ENCODE assay signal across 11 cellular contexts in genomic region chrX:154727418-154728323, GRCh38. TPM values are rescaled to one million over a fixed set of nuclear protein-coding genes. Genes with fewer than 3 reads are reported as not detected.
DNase-seq lines count a peak whose midpoint lies in the region; TF ChIP-seq lines count a peak whose summit lies in the region.
"Had no signal": no experiment of that assay in that cellular context is flagged by ENCODE, and none has a peak within 500 bp of the region (broad histone marks: within the 10 kb centered on the region; RNA-seq: fewer than 3 reads in every experiment).

No MANE protein-coding gene starts in this region.

- H2BK12ac ChIP-seq in neuronal stem cell (ENCODE audit: low read length) = no peak overlapping the region

- H3K9me3 Mint-ChIP-seq in CD14-positive monocyte (peaks cover 0 to 3% (median 0%) of the 10 kb centered on the region in 7 donors), nephron (peaks cover 11% of the 10 kb centered on the region)
- no peaks in the 10 kb centered on the region for H3K9me3 Mint-ChIP-seq in T-helper 2 cell treated with Interferon-gamma antibody and Interleukin-4, amounts not matched to agents 5 μg/mL and 100 μg/mL, for 36 hours

- H2BK5ac ChIP-seq in neuronal stem cell (ENCODE audit: low read length) = no peak overlapping the region

- no peak overlapping the region for H3K14ac ChIP-seq in neuronal stem cell (ENCODE audit: low read length)

- H3K36me3 Mint-ChIP-seq in CD14-positive monocyte (peaks cover 9 to 14% of the 10 kb centered on the region in 2 donors), nephron (ENCODE audit: low read depth) (no peaks in the 10 kb centered on the region)
- peaks cover 26% of the 10 kb centered on the region for H3K36me3 Mint-ChIP-seq in T-helper 2 cell treated with Interferon-gamma antibody and Interleukin-4, amounts not matched to agents 5 μg/mL and 100 μg/mL, for 36 hours (ENCODE audit: low read depth)

- no peak overlapping the region for H2BK15ac ChIP-seq in neuronal stem cell (ENCODE audit: low read length)

- intact Hi-C loops in CD14-positive monocyte (cut with micrococcal nuclease) = no loop called here

- TF ChIP-seq CTCF in CD14-positive monocyte (IDR thresholded peaks at IDR 0.05) (no peak), RWPE1 (conservative IDR thresholded peaks at IDR 0.05; ENCODE audit: low read depth) (no peak), fibroblast of mammary gland (conservative IDR thresholded peaks at IDR 0.05; ENCODE audit: control insufficient read depth, insufficient read depth, low read depth, low read length) (no peak), nephron (IDR thresholded peaks at IDR 0.05; ENCODE audit: unreplicated experiment in 3 of 3) (no peak)

- H3K18ac ChIP-seq in neuronal stem cell (ENCODE audit: low read length) = no peak overlapping the region

- H4K91ac ChIP-seq in neuronal stem cell (ENCODE audit: low read depth, low read length, poor library complexity) = no peak overlapping the region

- CTCF ChIA-PET in RWPE1 (lab: Yijun Ruan, JAX) = no interaction called here

- no peaks in the 10 kb centered on the region for H3K4me1 ChIP-seq in neuronal stem cell (ENCODE audit: control insufficient read depth in 2 of 2, insufficient read depth in 1 of 2, low read depth in 1 of 2, low read length in 2 of 2)

- WGBS in neuronal stem cell (ENCODE audit: extremely low coverage in 2 of 2, insufficient read length in 2 of 2, insufficient replicate concordance in 1 of 2), 2 donors = no CpG with 5 or more reads among the region's 6 CpGs

- H3K4me3 Mint-ChIP-seq in CD14-positive monocyte (no peak overlapping the region), nephron (no peak overlapping the region)
- H3K4me3 Mint-ChIP-seq in T-helper 2 cell treated with Interferon-gamma antibody and Interleukin-4, amounts not matched to agents 5 μg/mL and 100 μg/mL, for 36 hours = no peak overlapping the region

- H3K23ac ChIP-seq in neuronal stem cell (ENCODE audit: low read depth, low read length, poor library complexity) = no peak overlapping the region

- no peak overlapping the region for H4K8ac ChIP-seq in neuronal stem cell (ENCODE audit: low read depth, low read length)

- H3K9me3 ChIP-seq in neuronal stem cell (replicated peaks in 1 of 2; ENCODE audit: control insufficient read depth in 2 of 2, insufficient read depth in 1 of 2, low read depth in 1 of 2, low read length in 2 of 2) = no peaks in the 10 kb centered on the region

- peaks cover 0 to 31% (median 0%) of the 10 kb centered on the region in 3 experiments for H3K27me3 ChIP-seq in neuronal stem cell (ENCODE audit: control insufficient read depth in 3 of 3, insufficient read depth in 3 of 3, low read depth in 1 of 3, low read length in 3 of 3)

- no peak overlapping the region for H2AFZ ChIP-seq in neuronal stem cell (ENCODE audit: low read length)

- H3K4me1 Mint-ChIP-seq in CD14-positive monocyte (peaks cover 98% of the 10 kb centered on the region), nephron (peaks cover 24% of the 10 kb centered on the region)
- H3K4me1 Mint-ChIP-seq in T-helper 2 cell treated with Interferon-gamma antibody and Interleukin-4, amounts not matched to agents 5 μg/mL and 100 μg/mL, for 36 hours (ENCODE audit: low read depth) = peaks cover 80% of the 10 kb centered on the region

- H3K4me2 ChIP-seq in neuronal stem cell (ENCODE audit: insufficient read depth, low read length, poor library complexity, severe bottlenecking) = no peak overlapping the region

- H3K4me3 ChIP-seq in fibroblast of mammary gland (ENCODE audit: control insufficient read depth, low read depth, low read length) (no peak overlapping the region), neuronal stem cell (ENCODE audit: low read length in 2 of 2) (no peak overlapping the region)

- peak overlapping the region; percentile 82 for H3K27ac ChIP-seq in RWPE1
- H3K27ac ChIP-seq in neuronal stem cell (replicated peaks; ENCODE audit: low read length) = no peak overlapping the region

- DNase-seq in CD14-positive monocyte (ENCODE audit: low spot score) (no peak), RWPE1 (ENCODE audit: low spot score) (no peak), fibroblast of mammary gland (ENCODE audit: low read depth) (peak; percentile 57), neuronal stem cell (ENCODE audit: low spot score) (no peak), NCI-H526 (lab: John Stamatoyannopoulos, UW) (no peak)
- no peak for DNase-seq in T-helper 2 cell treated with Interferon-gamma antibody and Interleukin-4, amounts not matched to agents 5 μg/mL and 100 μg/mL, for 36 hours (ENCODE audit: low spot score)
- no peak for DNase-seq in activated T-cell treated with anti-CD3 and anti-CD28 coated beads, Interleukin-2, amount 50 U/mL, for 1 hour
- DNase-seq: activated naive CD4-positive, alpha-beta T cell treated with anti-CD3 and anti-CD28 coated beads, Interleukin-2, amount 50 U/mL, for 16 hours; NCI-H1694; T-helper 2 cell had no signal

- POLR2A ChIA-PET in RWPE1 (lab: Yijun Ruan, JAX; ENCODE audit: low non-redundant PET) = no interaction called here

- no peaks in the 10 kb centered on the region for H3K36me3 ChIP-seq in neuronal stem cell (replicated peaks in 1 of 2; ENCODE audit: control insufficient read depth in 2 of 2, insufficient read depth in 2 of 2, low read length in 2 of 2)

- no peak overlapping the region for H3K4ac ChIP-seq in neuronal stem cell (ENCODE audit: low read length)

- H2BK120ac ChIP-seq in neuronal stem cell (ENCODE audit: low read depth, low read length) = no peak overlapping the region

- H2AK5ac ChIP-seq in neuronal stem cell (ENCODE audit: low read depth, low read length) = no peak overlapping the region

- H3K79me1 ChIP-seq in neuronal stem cell (ENCODE audit: low read depth, low read length) = no peaks in the 10 kb centered on the region

- H3K27ac Mint-ChIP-seq in CD14-positive monocyte (peak overlapping the region; percentile 54 to 92 (median 74)), nephron (peak overlapping the region in 2 of 3 experiments; percentile 62 to 94)
- H3K27ac Mint-ChIP-seq in T-helper 2 cell treated with Interferon-gamma antibody and Interleukin-4, amounts not matched to agents 5 μg/mL and 100 μg/mL, for 36 hours = no peak overlapping the region

- H3K9ac ChIP-seq in neuronal stem cell (ENCODE audit: low read depth, low read length, poor library complexity) = no peak overlapping the region

- no peaks in the 10 kb centered on the region for H3K27me3 Mint-ChIP-seq in CD14-positive monocyte (ENCODE audit: low read depth in 3 of 3)
- H3K27me3 Mint-ChIP-seq in nephron (ENCODE audit: low read depth) = no peaks in the 10 kb centered on the region
- no peaks in the 10 kb centered on the region for H3K27me3 Mint-ChIP-seq in T-helper 2 cell treated with Interferon-gamma antibody and Interleukin-4, amounts not matched to agents 5 μg/mL and 100 μg/mL, for 36 hours (ENCODE audit: low read depth)

RNA-seq across cellular contexts. Expression of gene GAB3, which starts 23.2 kb away (rescaled TPM):
- 1 to 10 TPM; 6.2 to 9.5 TPM for polyA plus RNA-seq in CD14-positive monocyte
- polyA plus RNA-seq in neuronal stem cell (2013, experiment 1 of 2) = 0.01 TPM
- polyA plus RNA-seq in neuronal stem cell (2013, experiment 2 of 2) = under 0.01 TPM

RNA-seq across cellular contexts. Expression of gene DKC1, which starts 35.0 kb away (rescaled TPM):
- polyA plus RNA-seq in CD14-positive monocyte = 10 to 100 TPM; 14.1 to 17.0 TPM
- polyA plus RNA-seq in neuronal stem cell (2013, experiment 1 of 2) = 71.0 TPM
- 71.8 TPM for polyA plus RNA-seq in neuronal stem cell (2013, experiment 2 of 2)
